ENCODE assay signal across 25 cellular contexts in genomic region chr2:28343971-28344715, GRCh38. TPM values are rescaled to one million over a fixed set of nuclear protein-coding genes. Genes with fewer than 3 reads are reported as not detected.
DNase-seq lines count a peak whose midpoint lies in the region; ATAC-seq and TF ChIP-seq lines count a peak whose summit lies in the region.
"Had no signal": no experiment of that assay in that cellular context is flagged by ENCODE, and none has a peak within 500 bp of the region (broad histone marks: within the 10 kb centered on the region; RNA-seq: fewer than 3 reads in every experiment).

No MANE protein-coding gene starts in this region.

- WGBS in spleen, 5 donors: 86 to 95% (median 92%) methylated on average over 18 to 20 of the region's 20 CpGs

- no peak overlapping the region for H3K27ac ChIP-seq in spleen
- H3K27ac ChIP-seq: epithelial cell of prostate, HL-60, VCaP had no signal

- no peaks in the 10 kb centered on the region for H3K9me3 Mint-ChIP-seq in effector memory CD8-positive, alpha-beta T cell
- no peaks in the 10 kb centered on the region for H3K9me3 Mint-ChIP-seq in nephron
- H3K9me3 Mint-ChIP-seq: activated T-helper 1 cell treated with anti-CD3 and anti-CD28 coated beads, Interleukin-12 subunit alpha, Interleukin-12 subunit beta, Interleukin-2, Interleukin-4 antibody, amounts not matched to agents 30 ng/mL and 10 ng/mL and 1 ng/mL, durations not matched to agents 14 hours and 24 hours and 36 hours; nephron progenitor cell had no signal

- TF ChIP-seq CTCF in nephron (IDR thresholded peaks at IDR 0.05; ENCODE audit: unreplicated experiment in 3 of 3): no peak
- no peak for TF ChIP-seq CTCF in spleen (IDR thresholded peaks at IDR 0.05 in 8 of 11, conservative IDR thresholded peaks at IDR 0.05 in 3 of 11)

- H3K36me3 Mint-ChIP-seq in effector memory CD8-positive, alpha-beta T cell (ENCODE audit: insufficient read depth): peaks cover 10% of the 10 kb centered on the region
- no peaks in the 10 kb centered on the region for H3K36me3 Mint-ChIP-seq in nephron (ENCODE audit: low read depth)

- H3K27me3 Mint-ChIP-seq in effector memory CD8-positive, alpha-beta T cell: no peaks in the 10 kb centered on the region
- H3K27me3 Mint-ChIP-seq in nephron (ENCODE audit: low read depth): no peaks in the 10 kb centered on the region

- ATAC-seq in effector memory CD8-positive, alpha-beta T cell (replicated peaks): no peak
- ATAC-seq: HCT116, heart right ventricle had no signal

- H3K4me1 ChIP-seq in spleen: peaks cover 0 to 46% (median 31%) of the 10 kb centered on the region in 6 donors

- H3K36me3 ChIP-seq in spleen: peaks cover 0 to 9% (median 0%) of the 10 kb centered on the region in 6 donors
- H3K36me3 ChIP-seq: prostate gland had no signal

- H3K27ac Mint-ChIP-seq in effector memory CD8-positive, alpha-beta T cell: peak overlapping the region; percentile 85
- H3K27ac Mint-ChIP-seq in nephron: peak overlapping the region; percentile 42 to 91 (median 87)
- H3K27ac Mint-ChIP-seq: activated T-helper 1 cell treated with anti-CD3 and anti-CD28 coated beads, Interleukin-12 subunit alpha, Interleukin-12 subunit beta, Interleukin-2, Interleukin-4 antibody, amounts not matched to agents 30 ng/mL and 10 ng/mL and 1 ng/mL, durations not matched to agents 14 hours and 24 hours and 36 hours; nephron progenitor cell had no signal

- no peak for TF ChIP-seq POLR2A in spleen (IDR thresholded peaks at IDR 0.05)

- H3K4me3 Mint-ChIP-seq in effector memory CD8-positive, alpha-beta T cell: no peak overlapping the region
- H3K4me3 Mint-ChIP-seq in nephron: no peak overlapping the region
- H3K4me3 Mint-ChIP-seq: activated T-helper 1 cell treated with anti-CD3 and anti-CD28 coated beads, Interleukin-12 subunit alpha, Interleukin-12 subunit beta, Interleukin-2, Interleukin-4 antibody, amounts not matched to agents 30 ng/mL and 10 ng/mL and 1 ng/mL, durations not matched to agents 14 hours and 24 hours and 36 hours; nephron progenitor cell had no signal

- H3K4me1 Mint-ChIP-seq in effector memory CD8-positive, alpha-beta T cell (ENCODE audit: low read depth in 2 of 2): peaks cover 26% of the 10 kb centered on the region in 2 donors
- H3K4me1 Mint-ChIP-seq in nephron: peaks cover 68% of the 10 kb centered on the region

- H3K4me3 ChIP-seq in spleen: no peak overlapping the region
- H3K4me3 ChIP-seq: heart right ventricle, prostate gland had no signal

- no peaks in the 10 kb centered on the region for H3K9me3 ChIP-seq in spleen
- H3K9me3 ChIP-seq: heart right ventricle, prostate gland had no signal

- no peaks in the 10 kb centered on the region for H3K27me3 ChIP-seq in spleen (replicated peaks in 1 of 7)
- H3K27me3 ChIP-seq: heart right ventricle had no signal

- peak; percentile 85 to 95 for DNase-seq in NCI-H524 (lab: John Stamatoyannopoulos, UW)
- DNase-seq in effector memory CD8-positive, alpha-beta T cell: no peak
- peak; percentile 28 for DNase-seq in spleen
- DNase-seq in activated CD8-positive, alpha-beta memory T cell treated with anti-CD3 and anti-CD28 coated beads, Interleukin-2, amount 50 U/mL, for 48 hours: no peak
- DNase-seq in stimulated activated CD4-positive, alpha-beta T cell treated with anti-CD3 and anti-CD28 coated beads, Interleukin-4, amount 100 ng/mL, for 1 hour: no peak
- DNase-seq in NAMALWA (ENCODE audit: low spot score): no peak
- DNase-seq in SKM-1 treated with dmso at 0.1 percent for 144 hours (lab: John Stamatoyannopoulos, UW; ENCODE audit: unreplicated experiment): no peak
- DNase-seq: activated CD4-positive, alpha-beta T cell treated with anti-CD3 and anti-CD28 coated beads for 48 hours; activated naive CD4-positive, alpha-beta T cell treated with anti-CD3 and anti-CD28 coated beads, Interleukin-2, amount 50 U/mL, for 16 hours; EL; heart right ventricle; NCI-H1092 treated with DMSO at 0.1 percent for 48 hours; NCI-H187 treated with DMSO at 0.1 percent for 48 hours; NCI-H2227 treated with DMSO at 0.1 percent for 48 hours; NCI-H748 treated with DMSO at 0.1 percent for 48 hours; nephron progenitor cell; stimulated activated CD4-positive, alpha-beta T cell treated with anti-CD3 and anti-CD28 coated beads, Interleukin-4, amount 100 ng/mL, for 24 hours; stimulated activated naive CD4-positive, alpha-beta T cell treated with Interleukin-2 at 50 U/mL for 16 hours had no signal

- intact Hi-C loops in spleen (cut with DNase I; ENCODE audit: low total_unique reads): no loop called here

RNA-seq across cellular contexts. Expression of gene FOSL2, which starts 48.5 kb away (rescaled TPM):
- 100 to 1,000 TPM in 3 of 7 donors, 10 to 100 TPM in 4; 53.0 to 134 (median 97.1) TPM for total RNA-seq in spleen
- 10 to 100 TPM in 1 of 3 donors, 1 to 10 TPM in 2; 3.2 to 14.8 (median 4.7) TPM for polyA plus RNA-seq in spleen

Comparison
In these comparisons a context has a peak if more than half of its experiments do, and no peak if none do; other contexts are left out.
1. DNase-seq: peak in NCI-H524 (2 of 2) and spleen (single experiment); none in effector memory CD8-positive, alpha-beta T cell (0 of 3), activated CD8-positive, alpha-beta memory T cell treated with anti-CD3 and anti-CD28 coated beads, Interleukin-2, amount 50 U/mL, for 48 hours (single experiment), stimulated activated CD4-positive, alpha-beta T cell treated with anti-CD3 and anti-CD28 coated beads, Interleukin-4, amount 100 ng/mL, for 1 hour (single experiment), NAMALWA (single experiment) and SKM-1 treated with dmso at 0.1 percent for 144 hours (single experiment).